Comparison of ENCODE assay signal across 31 cellular contexts in genomic region chr5:119521232-119521631, GRCh38.
DNase-seq lines count a peak whose midpoint lies in the region; ATAC-seq and TF ChIP-seq lines count a peak whose summit lies in the region.
"Had no signal": no experiment of that assay in that cellular context is flagged by ENCODE, and none has a peak within 500 bp of the region (broad histone marks: within the 10 kb centered on the region; RNA-seq: fewer than 3 reads in every experiment).

No MANE protein-coding gene starts in this region.

- H3K36me3 ChIP-seq in HEK293 (ENCODE audit: control insufficient read depth in 2 of 2, insufficient read depth in 1 of 2, low read length in 2 of 2): peaks cover 5 to 22% of the 10 kb centered on the region in 2 experiments

- ATAC-seq in activated CD4-positive, alpha-beta T cell treated with anti-CD3 and anti-CD28 coated beads for 36 hours: no peak
- ATAC-seq in activated naive CD8-positive, alpha-beta T cell treated with anti-CD3 and anti-CD28 coated beads, Interleukin-2, amount 50 U/mL, for 24 hours: no peak
- ATAC-seq: A549; CD8-positive, alpha-beta T cell had no signal

- no peaks in the 10 kb centered on the region for H3K9me3 ChIP-seq in HEK293 (ENCODE audit: control insufficient read depth, insufficient read depth, low read depth, low read length)
- H3K9me3 ChIP-seq: A549, BE2C, Caco-2 had no signal

- no peaks in the 10 kb centered on the region for H3K4me1 ChIP-seq in HEK293 (ENCODE audit: control insufficient read depth, insufficient read depth, low read length)
- H3K4me1 ChIP-seq: A549, BE2C, BLaER1 had no signal

- no peak overlapping the region for H3K27ac ChIP-seq in HEK293 (ENCODE audit: extremely low read depth, low read depth, low read length)
- H3K27ac ChIP-seq: 22Rv1; A549; BLaER1; BLaER1 treated with 17β-estradiol and CSF1 and Interleukin-3, amounts not matched to agents 10 nM and 100 nM; C4-2B had no signal

- intact Hi-C loops in activated CD4-positive, alpha-beta T cell treated with anti-CD3 and anti-CD28 coated beads for 36 hours (cut with DNase I, micrococcal nuclease): no loop called here

- CTCF ChIA-PET in activated CD4-positive, alpha-beta T cell treated with anti-CD3 and anti-CD28 coated beads for 36 hours (lab: Charles Lee): no interaction called here
- CTCF ChIA-PET in HEK293 (lab: Yijun Ruan, JAX): no interaction called here

- POLR2A ChIA-PET in activated CD4-positive, alpha-beta T cell treated with anti-CD3 and anti-CD28 coated beads for 36 hours (lab: Charles Lee): no interaction called here
- POLR2A ChIA-PET in HEK293 (lab: Yijun Ruan, JAX): no interaction called here

- H3K9me3 Mint-ChIP-seq in activated CD4-positive, alpha-beta T cell treated with anti-CD3 and anti-CD28 coated beads for 36 hours (ENCODE audit: low read depth): peaks cover 4% of the 10 kb centered on the region
- peaks cover 15% of the 10 kb centered on the region for H3K9me3 Mint-ChIP-seq in activated naive CD8-positive, alpha-beta T cell treated with anti-CD3 and anti-CD28 coated beads, Interleukin-2, amount 50 U/mL, for 24 hours
- H3K9me3 Mint-ChIP-seq: CD4-positive, alpha-beta T cell had no signal

- no peak overlapping the region for H3K4me3 Mint-ChIP-seq in activated CD4-positive, alpha-beta T cell treated with anti-CD3 and anti-CD28 coated beads for 36 hours
- no peak overlapping the region for H3K4me3 Mint-ChIP-seq in activated naive CD8-positive, alpha-beta T cell treated with anti-CD3 and anti-CD28 coated beads, Interleukin-2, amount 50 U/mL, for 24 hours
- H3K4me3 Mint-ChIP-seq: B cell; CD14-positive monocyte; CD4-positive, alpha-beta memory T cell; CD4-positive, alpha-beta T cell; CD4-positive, CD25-positive, alpha-beta regulatory T cell; CD8-positive, alpha-beta memory T cell; CD8-positive, alpha-beta T cell had no signal

- DNase-seq in activated CD4-positive, alpha-beta T cell treated with anti-CD3 and anti-CD28 coated beads for 36 hours: no peak
- DNase-seq in activated CD4-positive, alpha-beta T cell treated with anti-CD3 and anti-CD28 coated beads, Interleukin-2, amount 50 U/mL, for 4 hours: no peak
- DNase-seq in activated naive CD8-positive, alpha-beta T cell treated with anti-CD3 and anti-CD28 coated beads, Interleukin-2, amount 50 U/mL, for 24 hours: no peak
- DNase-seq: 8988T; ACHN; AML-193; BE2C; C1 segment of cervical spinal cord; Caco-2; Calu3; CD4-positive, alpha-beta memory T cell; CD4-positive, alpha-beta T cell; CD4-positive, CD25-positive, alpha-beta regulatory T cell; CD8-positive, alpha-beta memory T cell; CD8-positive, alpha-beta T cell; COR-L47; DMS 273 treated with DMSO at 0.1 percent for 48 hours; DMS153; DMS53; DMS79; DMS79 treated with DMSO at 0.1 percent for 48 hours; DND-41; EL had no signal

- peak overlapping the region; percentile 26 for H3K27ac Mint-ChIP-seq in activated CD4-positive, alpha-beta T cell treated with anti-CD3 and anti-CD28 coated beads for 36 hours
- H3K27ac Mint-ChIP-seq in activated naive CD8-positive, alpha-beta T cell treated with anti-CD3 and anti-CD28 coated beads, Interleukin-2, amount 50 U/mL, for 24 hours: no peak overlapping the region
- H3K27ac Mint-ChIP-seq: B cell; CD14-positive monocyte; CD4-positive, alpha-beta memory T cell; CD4-positive, alpha-beta T cell; CD8-positive, alpha-beta T cell had no signal

- no peak overlapping the region for H3K4me3 ChIP-seq in HEK293 (ENCODE audit: low read depth, low read length)
- H3K4me3 ChIP-seq: A549; BLaER1; BLaER1 treated with 17β-estradiol and CSF1 and Interleukin-3, amounts not matched to agents 10 nM and 100 nM had no signal

- no peaks in the 10 kb centered on the region for H3K4me1 Mint-ChIP-seq in activated CD4-positive, alpha-beta T cell treated with anti-CD3 and anti-CD28 coated beads for 36 hours
- H3K4me1 Mint-ChIP-seq in activated naive CD8-positive, alpha-beta T cell treated with anti-CD3 and anti-CD28 coated beads, Interleukin-2, amount 50 U/mL, for 24 hours: no peaks in the 10 kb centered on the region
- H3K4me1 Mint-ChIP-seq: CD4-positive, alpha-beta memory T cell; CD8-positive, alpha-beta memory T cell had no signal

- peaks cover 27% of the 10 kb centered on the region for H3K36me3 Mint-ChIP-seq in activated CD4-positive, alpha-beta T cell treated with anti-CD3 and anti-CD28 coated beads for 36 hours (ENCODE audit: low read depth)
- H3K36me3 Mint-ChIP-seq in activated naive CD8-positive, alpha-beta T cell treated with anti-CD3 and anti-CD28 coated beads, Interleukin-2, amount 50 U/mL, for 24 hours (ENCODE audit: low read depth): peaks cover 26% of the 10 kb centered on the region

- TF ChIP-seq CTCF in HEK293 (tag by site-specific recombination; IDR thresholded peaks at IDR 0.05): no peak

- no peaks in the 10 kb centered on the region for H3K27me3 Mint-ChIP-seq in activated CD4-positive, alpha-beta T cell treated with anti-CD3 and anti-CD28 coated beads for 36 hours
- no peaks in the 10 kb centered on the region for H3K27me3 Mint-ChIP-seq in activated naive CD8-positive, alpha-beta T cell treated with anti-CD3 and anti-CD28 coated beads, Interleukin-2, amount 50 U/mL, for 24 hours
- H3K27me3 Mint-ChIP-seq: B cell; CD4-positive, alpha-beta memory T cell; CD4-positive, alpha-beta T cell; CD4-positive, CD25-positive, alpha-beta regulatory T cell; CD8-positive, alpha-beta memory T cell had no signal

TF ChIP-seq in HEK293, 187 proteins besides CTCF, POLR2A, EP300 and RAD21:
- no peak for TF ChIP-seq PRDM4 (tag by site-specific recombination; IDR thresholded peaks at IDR 0.05)
- peak; percentile 96 for TF ChIP-seq ZNF558 (tag by site-specific recombination; IDR thresholded peaks at IDR 0.05)
- peak; percentile 70; the same call in 1 of the 2 replicates for TF ChIP-seq ZNF133 (tag by site-specific recombination; IDR thresholded peaks at IDR 0.05)
